22 cellular contexts compared by ENCODE assay signal in genomic region chr12:113330505-113330904, GRCh38.
"Had no signal": no experiment of that assay in that cellular context is flagged by ENCODE, and none has a peak within 500 bp of the region (broad histone marks: within the 10 kb centered on the region; RNA-seq: fewer than 3 reads in every experiment).

No MANE protein-coding gene starts in this region.

- H3K4me3 Mint-ChIP-seq: activated T-cell treated with anti-CD3 and anti-CD28 coated beads, Interleukin-2, amount 50 U/mL, for 24 hours; central memory CD8-positive, alpha-beta T cell; natural killer cell treated with Interleukin-12 subunit alpha and Interleukin-12 subunit beta and Interleukin-15 and Interleukin-18, amount 100 ng/mL, for 72 hours had no signal

- H3K36me3 ChIP-seq: transverse colon, WERI-Rb-1 had no signal

- H3K9me3 ChIP-seq: left lung, lower lobe of right lung, spleen, testis, transverse colon had no signal

- H3K9me3 Mint-ChIP-seq: activated T-cell treated with anti-CD3 and anti-CD28 coated beads, Interleukin-2, amount 50 U/mL, for 24 hours; central memory CD8-positive, alpha-beta T cell; natural killer cell treated with Interleukin-12 subunit alpha and Interleukin-12 subunit beta and Interleukin-15 and Interleukin-18, amount 100 ng/mL, for 72 hours had no signal

- H3K4me3 ChIP-seq: left lung, lower lobe of right lung, spleen, testis, transverse colon had no signal

- H3K27me3 Mint-ChIP-seq: activated T-cell treated with anti-CD3 and anti-CD28 coated beads, Interleukin-2, amount 50 U/mL, for 24 hours; central memory CD8-positive, alpha-beta T cell; natural killer cell treated with Interleukin-12 subunit alpha and Interleukin-12 subunit beta and Interleukin-15 and Interleukin-18, amount 100 ng/mL, for 72 hours had no signal

- ATAC-seq: activated CD4-positive, CD25-positive, alpha-beta regulatory T cell treated with anti-CD3 and anti-CD28 coated beads, Interleukin-2, amount 50 U/mL, for 24 hours; left lung; lower lobe of right lung; natural killer cell treated with Interleukin-12 subunit alpha and Interleukin-12 subunit beta and Interleukin-15 and Interleukin-18, amount 100 ng/mL, for 72 hours; right cardiac atrium had no signal

- DNase-seq: activated CD4-positive, alpha-beta T cell treated with anti-CD3 and anti-CD28 coated beads for 48 hours; activated CD4-positive, alpha-beta T cell treated with anti-CD3 and anti-CD28 coated beads, Interleukin-2, amount 50 U/mL, for 48 hours; activated CD8-positive, alpha-beta memory T cell treated with anti-CD3 and anti-CD28 coated beads, Interleukin-2, amount 50 U/mL, for 48 hours; activated T-cell treated with anti-CD3 and anti-CD28 coated beads, Interleukin-2, amount 50 U/mL, for 24 hours; anterior cingulate cortex; effector memory CD4-positive, alpha-beta T cell; left lung; lower lobe of right lung; mesendoderm; right cardiac atrium; spleen; stimulated activated naive CD4-positive, alpha-beta T cell; T-helper 9 cell; testis; transverse colon; WERI-Rb-1 had no signal

- H3K27me3 ChIP-seq: left lung, spleen, testis, transverse colon had no signal

- H3K27ac ChIP-seq: left lung, lower lobe of right lung, testis, transverse colon, WERI-Rb-1 had no signal

- FAIRE-seq: bronchial epithelial cell, frontal cortex, islet of Langerhans had no signal
